In the genomic region with DNA sequence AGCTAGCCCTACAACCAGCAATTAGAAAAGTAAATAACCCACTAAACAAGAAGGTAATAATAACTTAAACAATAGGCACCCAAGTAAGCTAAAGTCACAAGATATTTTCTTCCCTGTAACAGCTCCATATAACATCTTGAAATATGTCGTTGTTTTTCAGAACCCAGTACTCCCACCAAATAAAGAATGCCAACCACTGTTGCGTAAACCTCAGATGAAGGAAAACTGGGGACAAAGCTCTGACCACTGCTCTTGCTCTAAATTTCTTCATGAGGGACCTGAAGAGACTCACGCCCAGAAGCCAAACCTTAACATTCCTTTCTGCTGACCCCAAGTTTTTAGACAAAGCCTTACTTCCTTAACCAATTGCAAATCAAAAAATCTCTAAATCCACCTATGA, we compare ENCODE assay signal across 7 cellular contexts.
"Had no signal": no experiment of that assay in that cellular context is flagged by ENCODE, and none has a peak within 500 bp of the region (broad histone marks: within the 10 kb centered on the region; RNA-seq: fewer than 3 reads in every experiment).

No MANE protein-coding gene starts in this region.

- H3K4me3 Mint-ChIP-seq: H9 had no signal

- H3K27ac ChIP-seq: GM23248 had no signal

- DNase-seq: GM23248, H9, HCEC 1CT, IMR-90 had no signal

- H3K9ac ChIP-seq: GM23248 had no signal

- FAIRE-seq: H1, H54, HTR-8/SVneo had no signal

- H2AFZ ChIP-seq: GM23248 had no signal

- H3K27ac Mint-ChIP-seq: H9 had no signal

- H3K9me3 Mint-ChIP-seq: H9 had no signal

- H3K4me3 ChIP-seq: GM23248 had no signal
